28 cellular contexts compared by ENCODE assay signal in genomic region chr22:41598891-41599635, GRCh38. TPM values are rescaled to one million over a fixed set of nuclear protein-coding genes. Genes with fewer than 3 reads are reported as not detected.
A peak's percentile ranks its signal among the peaks of the same experiment; 100 is the strongest.
DNase-seq lines count a peak whose midpoint lies in the region; ATAC-seq and TF ChIP-seq lines count a peak whose summit lies in the region.
"Had no signal": no experiment of that assay in that cellular context is flagged by ENCODE, and none has a peak within 500 bp of the region (broad histone marks: within the 10 kb centered on the region; RNA-seq: fewer than 3 reads in every experiment).

No MANE protein-coding gene starts in this region.

- in situ Hi-C loops in G401 (cut with HindIII; ENCODE audit: low sequenced_read_pairs): no loop called here

- no peak overlapping the region for H3K4me3 Mint-ChIP-seq in nephron progenitor cell
- H3K4me3 Mint-ChIP-seq: activated CD4-positive, alpha-beta T cell treated with anti-CD3 and anti-CD28 coated beads, Interleukin-2, amount 10 ng/mL, durations not matched to agents 24 days and 14 days; activated naive CD8-positive, alpha-beta T cell; dendritic cell treated with granulocyte-macrophage colony-stimulating factor and Interleukin-4, amounts not matched to agents 40 ng/mL and 50 ng/mL, for 4 days; naive B cell; stimulated activated memory B cell treated with anti-CD40 and anti-IgM and Interleukin-4, amounts not matched to agents 10 μg/mL and 1 μg/mL and 100 μg/mL, for 72 hours; type B pancreatic cell had no signal

- peaks cover 35% of the 10 kb centered on the region for H3K36me3 ChIP-seq in RWPE2 (ENCODE audit: low read depth)
- peaks cover 8 to 48% (median 41%) of the 10 kb centered on the region in 4 donors for H3K36me3 ChIP-seq in esophagus muscularis mucosa

- no peak overlapping the region for H3K4me3 ChIP-seq in RWPE2 (ENCODE audit: severe bottlenecking)
- H3K4me3 ChIP-seq in epithelial cell of esophagus (ENCODE audit: low read length): no peak overlapping the region
- no peak overlapping the region for H3K4me3 ChIP-seq in esophagus muscularis mucosa
- H3K4me3 ChIP-seq: BLaER1 treated with 17β-estradiol and CSF1 and Interleukin-3, amounts not matched to agents 10 nM and 100 nM; gastroesophageal sphincter; psoas muscle; sigmoid colon had no signal

- H3K27me3 Mint-ChIP-seq in nephron progenitor cell (ENCODE audit: low read depth, poor library complexity): peaks cover 6% of the 10 kb centered on the region
- H3K27me3 Mint-ChIP-seq: activated naive CD8-positive, alpha-beta T cell; dendritic cell treated with granulocyte-macrophage colony-stimulating factor and Interleukin-4, amounts not matched to agents 40 ng/mL and 50 ng/mL, for 4 days; naive B cell; stimulated activated memory B cell treated with anti-CD40 and anti-IgM and Interleukin-4, amounts not matched to agents 10 μg/mL and 1 μg/mL and 100 μg/mL, for 72 hours; type B pancreatic cell had no signal

- intact Hi-C loops in esophagus muscularis mucosa (cut with DNase I): no loop called here

- TF ChIP-seq EP300 in esophagus muscularis mucosa (IDR thresholded peaks at IDR 0.05): no peak

- H3K27me3 ChIP-seq in RWPE2 (ENCODE audit: insufficient read depth, poor library complexity, severe bottlenecking) (no peaks in the 10 kb centered on the region), esophagus muscularis mucosa (no peaks in the 10 kb centered on the region)
- H3K27me3 ChIP-seq: gastroesophageal sphincter, sigmoid colon had no signal

- H3K4me1 ChIP-seq in RWPE2 (ENCODE audit: insufficient read depth, poor library complexity, severe bottlenecking) (peaks cover 27% of the 10 kb centered on the region), esophagus muscularis mucosa (peaks cover 0 to 8% (median 5%) of the 10 kb centered on the region in 4 donors)
- H3K4me1 ChIP-seq: psoas muscle, sigmoid colon had no signal

- peak; percentile 84 for DNase-seq in G401 (ENCODE audit: low spot score)
- DNase-seq in RWPE2 (ENCODE audit: low spot score): no peak
- peak; percentile 81 for DNase-seq in epithelial cell of esophagus (ENCODE audit: low read depth)
- DNase-seq in nephron progenitor cell: no peak
- no peak for DNase-seq in esophagus muscularis mucosa (ENCODE audit: extremely low spot score)
- no peak for DNase-seq in nucleus accumbens (lab: John Stamatoyannopoulos, UW)
- DNase-seq in HK-2 (ENCODE audit: unreplicated experiment): no peak
- DNase-seq: activated CD4-positive, alpha-beta T cell treated with anti-CD3 and anti-CD28 coated beads, Interleukin-2, amount 10 ng/mL, durations not matched to agents 24 days and 14 days; activated effector memory CD4-positive, alpha-beta T cell treated with Interleukin-2 at 50 U/mL for 16 hours; DMS53; HCEC 1CT; left ventricle myocardium superior; midbrain; naive B cell; NCI-H446; NCI-H774; psoas muscle; sigmoid colon; T-helper 1 cell had no signal

- TF ChIP-seq POLR2A in esophagus muscularis mucosa (IDR thresholded peaks at IDR 0.05; ENCODE audit: low read depth): no peak

- H3K9me3 Mint-ChIP-seq in nephron progenitor cell: no peaks in the 10 kb centered on the region
- H3K9me3 Mint-ChIP-seq: activated CD4-positive, alpha-beta T cell treated with anti-CD3 and anti-CD28 coated beads, Interleukin-2, amount 10 ng/mL, durations not matched to agents 24 days and 14 days; dendritic cell treated with granulocyte-macrophage colony-stimulating factor and Interleukin-4, amounts not matched to agents 40 ng/mL and 50 ng/mL, for 4 days; naive B cell; stimulated activated memory B cell treated with anti-CD40 and anti-IgM and Interleukin-4, amounts not matched to agents 10 μg/mL and 1 μg/mL and 100 μg/mL, for 72 hours; type B pancreatic cell had no signal

- 88% methylated on average over 8 of the region's 8 CpGs for WGBS in esophagus muscularis mucosa

- H3K27ac Mint-ChIP-seq in nephron progenitor cell: peak overlapping the region; percentile 48
- H3K27ac Mint-ChIP-seq: activated CD4-positive, alpha-beta T cell treated with anti-CD3 and anti-CD28 coated beads, Interleukin-2, amount 10 ng/mL, durations not matched to agents 24 days and 14 days; activated naive CD8-positive, alpha-beta T cell; dendritic cell treated with granulocyte-macrophage colony-stimulating factor and Interleukin-4, amounts not matched to agents 40 ng/mL and 50 ng/mL, for 4 days; stimulated activated memory B cell treated with anti-CD40 and anti-IgM and Interleukin-4, amounts not matched to agents 10 μg/mL and 1 μg/mL and 100 μg/mL, for 72 hours; type B pancreatic cell had no signal

- no peaks in the 10 kb centered on the region for H3K4me1 Mint-ChIP-seq in nephron progenitor cell

- no peak for ATAC-seq in RWPE2 (ENCODE audit: low read depth)
- ATAC-seq in GM18519 (IDR thresholded peaks at IDR 0.05; ENCODE audit: low FRiP score, unreplicated experiment): no peak
- ATAC-seq: gastroesophageal sphincter; psoas muscle; stimulated activated memory B cell treated with anti-CD40 and anti-IgM and Interleukin-4, amounts not matched to agents 10 μg/mL and 1 μg/mL and 100 μg/mL, for 72 hours had no signal

- no peaks in the 10 kb centered on the region for H3K36me3 Mint-ChIP-seq in nephron progenitor cell (ENCODE audit: low read depth)

- H3K9me3 ChIP-seq in RWPE2 (ENCODE audit: severe bottlenecking): no peaks in the 10 kb centered on the region
- H3K9me3 ChIP-seq in esophagus muscularis mucosa: no peaks in the 10 kb centered on the region
- H3K9me3 ChIP-seq: BLaER1 treated with 17β-estradiol and CSF1 and Interleukin-3, amounts not matched to agents 10 nM and 100 nM; gastroesophageal sphincter; psoas muscle; sigmoid colon had no signal

- peak overlapping the region; percentile 93 for H3K27ac ChIP-seq in RWPE2 (ENCODE audit: poor library complexity, severe bottlenecking)
- H3K27ac ChIP-seq in esophagus muscularis mucosa (replicated peaks in 1 of 4): no peak overlapping the region
- H3K27ac ChIP-seq: BLaER1 treated with 17β-estradiol and CSF1 and Interleukin-3, amounts not matched to agents 10 nM and 100 nM; gastroesophageal sphincter; psoas muscle; sigmoid colon had no signal

- no peak for TF ChIP-seq CTCF in RWPE2 (IDR thresholded peaks at IDR 0.05; ENCODE audit: poor library complexity, severe bottlenecking)
- TF ChIP-seq CTCF in epithelial cell of esophagus (IDR thresholded peaks at IDR 0.05; ENCODE audit: insufficient read depth, low read depth, low read length, missing control alignments): no peak
- TF ChIP-seq CTCF in nephron progenitor cell (IDR thresholded peaks at IDR 0.05): no peak
- no peak for TF ChIP-seq CTCF in esophagus muscularis mucosa (IDR thresholded peaks at IDR 0.05)

RNA-seq across cellular contexts. Expression of gene PMM1, which starts 9.4 kb away (rescaled TPM):
- total RNA-seq in G401 (2014; rRNA removed; shearing (Covaris generic)): 21.8 and 46.8 TPM in 2 replicates
- total RNA-seq in esophagus muscularis mucosa: 10 to 100 TPM; 37.4 to 54.2 (median 39.3) TPM

RNA-seq across cellular contexts. Expression of gene DESI1, which starts 21.8 kb away (rescaled TPM):
- 22.8 and 33.0 TPM in 2 replicates for total RNA-seq in G401 (2014; rRNA removed; shearing (Covaris generic))
- total RNA-seq in esophagus muscularis mucosa: 10 to 100 TPM; 18.6 to 76.5 (median 33.7) TPM

RNA-seq across cellular contexts. Expression of gene XRCC6, which starts 22.0 kb away (rescaled TPM):
- total RNA-seq in G401 (2014; rRNA removed; shearing (Covaris generic)): 647 and 807 TPM in 2 replicates
- 100 to 1,000 TPM; 181 to 255 (median 233) TPM for total RNA-seq in esophagus muscularis mucosa

RNA-seq across cellular contexts. Expression of gene CSDC2, which starts 38.3 kb away (rescaled TPM):
- 10.6 and 11.2 TPM in 2 replicates for total RNA-seq in G401 (2014; rRNA removed; shearing (Covaris generic))
- total RNA-seq in esophagus muscularis mucosa: 10 to 100 TPM in 1 of 4 donors, 1 to 10 TPM in 3; 2.9 to 12.4 (median 7.1) TPM
- total RNA-seq: activated CD4-positive, alpha-beta T cell treated with anti-CD3 and anti-CD28 coated beads, Interleukin-2, amount 10 ng/mL, durations not matched to agents 24 days and 14 days; activated CD8-positive, alpha-beta memory T cell treated with anti-CD3 and anti-CD28 coated beads for 36 hours; SK-MEL-5 had no signal

RNA-seq across cellular contexts. Expression of gene POLR3H, which starts 54.8 kb away (rescaled TPM):
- 33.8 and 35.3 TPM in 2 replicates for total RNA-seq in G401 (2014; rRNA removed; shearing (Covaris generic))
- total RNA-seq in esophagus muscularis mucosa: 10 to 100 TPM; 20.9 to 28.2 (median 23.0) TPM

Comparison
In these comparisons a context has a peak if more than half of its experiments do, and no peak if none do; other contexts are left out.
1. DNase-seq: peak in G401 (single experiment) and epithelial cell of esophagus (single experiment); none in RWPE2 (single experiment), nephron progenitor cell (single experiment), esophagus muscularis mucosa (single experiment), nucleus accumbens (0 of 56) and HK-2 (single experiment).